Comparison of ENCODE assay signal across 12 cellular contexts in genomic region chr10:132520147-132520811, GRCh38. TPM values are rescaled to one million over a fixed set of nuclear protein-coding genes. Genes with fewer than 3 reads are reported as not detected.
DNase-seq lines count a peak whose midpoint lies in the region; ATAC-seq and TF ChIP-seq lines count a peak whose summit lies in the region.
"Had no signal": no experiment of that assay in that cellular context is flagged by ENCODE, and none has a peak within 500 bp of the region (broad histone marks: within the 10 kb centered on the region; RNA-seq: fewer than 3 reads in every experiment).

No MANE protein-coding gene starts in this region.

- TF ChIP-seq POLR2A in esophagus muscularis mucosa (IDR thresholded peaks at IDR 0.05; ENCODE audit: low read depth) (no peak), tibial nerve (IDR thresholded peaks at IDR 0.05) (no peak)

- ATAC-seq in activated CD4-positive, CD25-positive, alpha-beta regulatory T cell treated with anti-CD3 and anti-CD28 coated beads, Interleukin-2, amount 50 U/mL, for 24 hours, result no peak

- H3K4me1 ChIP-seq in esophagus muscularis mucosa, result peaks cover 61 to 78% (median 70%) of the 10 kb centered on the region in 4 donors
- peaks cover 52% of the 10 kb centered on the region for H3K4me1 ChIP-seq in muscle layer of colon (ENCODE audit: insufficient read depth, low read length)
- H3K4me1 ChIP-seq in tibial nerve, result peaks cover 0 to 65% (median 53%) of the 10 kb centered on the region in 4 donors

- intact Hi-C loops in esophagus muscularis mucosa (cut with DNase I), result no loop called here

- H3K9me3 ChIP-seq in esophagus muscularis mucosa (no peaks in the 10 kb centered on the region), muscle layer of colon (ENCODE audit: low read length) (no peaks in the 10 kb centered on the region), tibial nerve (no peaks in the 10 kb centered on the region)

- peak overlapping the region; percentile 15 for H3K9ac ChIP-seq in muscle layer of colon (ENCODE audit: low read length)

- TF ChIP-seq EP300 in esophagus muscularis mucosa (IDR thresholded peaks at IDR 0.05) (no peak), tibial nerve (IDR thresholded peaks at IDR 0.05) (peak in 1 of 2 donors; percentile 53)

- peak overlapping the region in 1 of 4 donors; percentile 9 for H3K4me3 ChIP-seq in esophagus muscularis mucosa
- H3K4me3 ChIP-seq in muscle layer of colon (ENCODE audit: low read depth in 1 of 2, low read length in 2 of 2), result no peak overlapping the region
- H3K4me3 ChIP-seq in tibial nerve, result no peak overlapping the region
- H3K4me3 ChIP-seq: smooth muscle cell had no signal

- TF ChIP-seq CTCF in esophagus muscularis mucosa (IDR thresholded peaks at IDR 0.05) (no peak), tibial nerve (IDR thresholded peaks at IDR 0.05) (no peak)

- 30% methylated on average over 7 of the region's 18 CpGs for WGBS in esophagus muscularis mucosa
- 38 to 43% methylated on average over 11 to 16 of the region's 18 CpGs for WGBS in tibial nerve, 2 donors

- peak; percentile 23 for DNase-seq in activated CD4-positive, CD25-positive, alpha-beta regulatory T cell treated with anti-CD3 and anti-CD28 coated beads, Interleukin-2, amount 50 U/mL, for 72 hours
- DNase-seq in esophagus muscularis mucosa (ENCODE audit: extremely low spot score) (no peak), tibial nerve (ENCODE audit: low spot score in 2 of 2) (peak in 1 of 2 donors; percentile 51), retina (no peak), NAMALWA (ENCODE audit: low spot score) (no peak), DMS53 (lab: John Stamatoyannopoulos, UW) (no peak)
- DNase-seq: substantia nigra had no signal

- H3K27ac ChIP-seq in esophagus muscularis mucosa (replicated peaks in 1 of 4), result peak overlapping the region; percentile 89 to 97 (median 96)
- H3K27ac ChIP-seq in muscle layer of colon (ENCODE audit: low read depth, low read length), result peak overlapping the region; percentile 61
- H3K27ac ChIP-seq in tibial nerve, result peak overlapping the region; percentile 50 to 92 (median 84)
- H3K27ac ChIP-seq: 22Rv1, VCaP had no signal

- H3K36me3 ChIP-seq in esophagus muscularis mucosa (no peaks in the 10 kb centered on the region), muscle layer of colon (ENCODE audit: insufficient read depth, low read length) (no peaks in the 10 kb centered on the region), tibial nerve (no peaks in the 10 kb centered on the region)

- H3K27me3 ChIP-seq in esophagus muscularis mucosa, result no peaks in the 10 kb centered on the region
- H3K27me3 ChIP-seq in muscle layer of colon (ENCODE audit: control insufficient read depth in 1 of 2, insufficient read depth in 2 of 2, low read length in 2 of 2), result peaks cover 0 to 7% of the 10 kb centered on the region in 2 donors
- no peaks in the 10 kb centered on the region for H3K27me3 ChIP-seq in tibial nerve

RNA-seq across cellular contexts. Expression of gene INPP5A, which starts 17.3 kb away (rescaled TPM):
- 100 to 1,000 TPM; 234 to 301 (median 245) TPM for total RNA-seq in esophagus muscularis mucosa
- total RNA-seq in tibial nerve, result 100 to 1,000 TPM in 1 of 4 donors, 10 to 100 TPM in 3; 73.8 to 101 (median 86.2) TPM
